ENCODE assay signal across 21 cellular contexts in the genomic region with DNA sequence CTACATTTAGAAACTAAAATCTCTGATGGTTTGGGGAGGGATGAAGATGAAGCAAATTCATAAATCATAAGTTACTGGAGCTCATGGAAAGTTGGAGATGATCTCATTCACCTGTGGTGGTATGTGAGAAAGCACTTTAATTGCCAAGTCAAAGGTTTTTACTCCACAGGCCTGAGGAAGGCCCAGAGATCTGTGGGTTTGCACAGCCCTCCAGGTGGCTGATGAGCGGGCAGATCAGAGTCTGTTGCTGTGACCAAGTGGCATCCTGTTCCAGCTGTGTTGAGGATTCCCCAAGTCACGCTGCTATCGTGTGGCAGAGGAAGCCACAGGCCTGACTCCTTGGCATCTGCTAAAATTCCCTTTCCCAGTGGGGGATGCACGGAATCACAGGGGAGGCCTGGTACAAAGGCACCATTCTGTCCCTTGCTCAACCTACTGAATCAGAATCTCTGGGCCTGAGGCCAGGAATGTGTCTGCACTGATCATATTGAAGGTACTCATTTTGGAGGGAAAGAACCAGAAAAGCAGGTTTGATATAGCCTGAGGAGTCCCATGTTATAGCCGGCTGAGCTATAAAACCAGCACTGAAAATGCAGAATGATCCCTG. TPM values are rescaled to one million over a fixed set of nuclear protein-coding genes. Genes with fewer than 3 reads are reported as not detected.
DNase-seq lines count a peak whose midpoint lies in the region; ATAC-seq, FAIRE-seq and TF ChIP-seq lines count a peak whose summit lies in the region.
"Had no signal": no experiment of that assay in that cellular context is flagged by ENCODE, and none has a peak within 500 bp of the region (broad histone marks: within the 10 kb centered on the region; RNA-seq: fewer than 3 reads in every experiment).

No MANE protein-coding gene starts in this region.

- no peak for ATAC-seq in HG03135 (IDR thresholded peaks at IDR 0.05; ENCODE audit: unreplicated experiment)
- no peak for ATAC-seq in HG03159 (IDR thresholded peaks at IDR 0.05; ENCODE audit: unreplicated experiment)
- no peak for ATAC-seq in GM19351 (IDR thresholded peaks at IDR 0.05; ENCODE audit: unreplicated experiment)
- ATAC-seq: activated CD4-positive, CD25-positive, alpha-beta regulatory T cell treated with anti-CD3 and anti-CD28 coated beads, Interleukin-2, amount 50 U/mL, for 24 hours had no signal

- no peak for FAIRE-seq in GM19239 (lab: Jason Lieb, UNC)

- TF ChIP-seq RAD21 in Ishikawa (IDR thresholded peaks at IDR 0.05; ENCODE audit: low read depth) = no peak; the same call in 1 of the 2 replicates

- H3K4me1 Mint-ChIP-seq in Calu3 (ENCODE audit: low read depth, unreplicated experiment) = no peaks in the 10 kb centered on the region
- H3K4me1 Mint-ChIP-seq in MCF 10A (ENCODE audit: insufficient read depth, unreplicated experiment) = no peaks in the 10 kb centered on the region
- H3K4me1 Mint-ChIP-seq in mesothelial cell of epicardium = peaks cover 10% of the 10 kb centered on the region
- H3K4me1 Mint-ChIP-seq: activated naive CD4-positive, alpha-beta T cell treated with anti-CD3 and anti-CD28 coated beads, Interleukin-2, amount 10 ng/mL, durations not matched to agents 7 days and 5 days; CD8-positive, alpha-beta memory T cell had no signal

- H3K4me3 Mint-ChIP-seq in Calu3 (ENCODE audit: low read depth, unreplicated experiment) (no peak overlapping the region), MCF 10A (ENCODE audit: unreplicated experiment) (no peak overlapping the region), mesothelial cell of epicardium (no peak overlapping the region)
- H3K4me3 Mint-ChIP-seq: activated naive CD4-positive, alpha-beta T cell treated with anti-CD3 and anti-CD28 coated beads, Interleukin-2, amount 10 ng/mL, durations not matched to agents 7 days and 5 days; CD8-positive, alpha-beta memory T cell had no signal

- POLR2A ChIA-PET in MCF 10A (lab: Yijun Ruan, JAX) = no interaction called here

- H3K27me3 Mint-ChIP-seq in Calu3 (ENCODE audit: unreplicated experiment) (no peaks in the 10 kb centered on the region), MCF 10A (ENCODE audit: insufficient read depth, unreplicated experiment) (no peaks in the 10 kb centered on the region), mesothelial cell of epicardium (ENCODE audit: low read depth) (no peaks in the 10 kb centered on the region)

- BruUV-seq in Calu3 (replicated peaks; lab: Mats Ljungman, UMichigan) = no TSS peak
- BruUV-seq in MCF 10A (replicated peaks; lab: Mats Ljungman, UMichigan) = no TSS peak

- H3K27ac Mint-ChIP-seq in Calu3 (ENCODE audit: unreplicated experiment) (peak overlapping the region; percentile 32), MCF 10A (ENCODE audit: low read depth, unreplicated experiment) (no peak overlapping the region), mesothelial cell of epicardium (peak overlapping the region; percentile 30)
- H3K27ac Mint-ChIP-seq: activated naive CD4-positive, alpha-beta T cell treated with anti-CD3 and anti-CD28 coated beads, Interleukin-2, amount 10 ng/mL, durations not matched to agents 7 days and 5 days; CD8-positive, alpha-beta memory T cell had no signal

- CTCF ChIA-PET in Calu3 (lab: Charles Lee) (interaction anchor here (0.6 to 1.5 kb wide), 3 partner anchors 17 to 146 kb away, joined by 3 to 4 read pairs (median 3); no protein-coding TSS in a partner anchor), MCF 10A (lab: Yijun Ruan, JAX) (interaction anchor here (0.6 to 1.8 kb wide), 4 partner anchors 30 to 117 kb away, joined by 3 to 7 read pairs (median 4); no protein-coding TSS in a partner anchor)

- intact Hi-C loops in Calu3 (cut with micrococcal nuclease; ENCODE audit: unreplicated experiment) (loop anchor here (1.0 kb wide), 1 partner anchor 54 kb away; no protein-coding TSS in a partner anchor), MCF 10A (cut with micrococcal nuclease) (no loop called here)

- TF ChIP-seq CTCF in Calu3 (IDR thresholded peaks at IDR 0.05; ENCODE audit: unreplicated experiment) = no peak
- TF ChIP-seq CTCF in MCF 10A (IDR thresholded peaks at IDR 0.05; ENCODE audit: unreplicated experiment) = no peak
- no peak for TF ChIP-seq CTCF in mesothelial cell of epicardium (IDR thresholded peaks at IDR 0.05; ENCODE audit: unreplicated experiment)

- H3K36me3 Mint-ChIP-seq in Calu3 (ENCODE audit: insufficient read depth, unreplicated experiment) (no peaks in the 10 kb centered on the region), MCF 10A (ENCODE audit: insufficient read depth, unreplicated experiment) (no peaks in the 10 kb centered on the region), mesothelial cell of epicardium (peaks cover 4% of the 10 kb centered on the region)
- H3K36me3 Mint-ChIP-seq: activated naive CD4-positive, alpha-beta T cell treated with anti-CD3 and anti-CD28 coated beads, Interleukin-2, amount 10 ng/mL, durations not matched to agents 7 days and 5 days had no signal

- peak; percentile 81 for DNase-seq in Calu3
- DNase-seq in MCF 10A (ENCODE audit: unreplicated experiment) = peak; percentile 18
- DNase-seq in mesothelial cell of epicardium (ENCODE audit: low spot score in 2 of 2, unreplicated experiment in 2 of 2) = peak; percentile 40 to 51
- DNase-seq in GM19239 (ENCODE audit: insufficient read length, low spot score) = no peak
- DNase-seq: activated naive CD4-positive, alpha-beta T cell treated with anti-CD3 and anti-CD28 coated beads, Interleukin-2, amount 10 ng/mL, durations not matched to agents 7 days and 5 days; activated T-cell treated with anti-CD3 and anti-CD28 coated beads, Interleukin-2, amount 50 U/mL, for 48 hours; aorta; CD8-positive, alpha-beta memory T cell; left ventricle myocardium inferior; NCI-H187 treated with DMSO at 0.1 percent for 48 hours; NCI-H526 treated with DMSO at 0.1 percent for 48 hours; testis had no signal

- peak; percentile 24; the same call in 1 of the 2 replicates for TF ChIP-seq EP300 in Ishikawa (IDR thresholded peaks at IDR 0.05; ENCODE audit: borderline replicate concordance)

- H3K9me3 Mint-ChIP-seq in Calu3 (ENCODE audit: low read depth, unreplicated experiment) = peaks cover 6% of the 10 kb centered on the region
- H3K9me3 Mint-ChIP-seq in MCF 10A (ENCODE audit: unreplicated experiment) = peaks cover 13% of the 10 kb centered on the region
- H3K9me3 Mint-ChIP-seq in mesothelial cell of epicardium = peaks cover 34% of the 10 kb centered on the region

TF ChIP-seq in Ishikawa, 13 proteins besides CTCF, POLR2A, EP300 and RAD21:
- TF ChIP-seq, protein P1, sequence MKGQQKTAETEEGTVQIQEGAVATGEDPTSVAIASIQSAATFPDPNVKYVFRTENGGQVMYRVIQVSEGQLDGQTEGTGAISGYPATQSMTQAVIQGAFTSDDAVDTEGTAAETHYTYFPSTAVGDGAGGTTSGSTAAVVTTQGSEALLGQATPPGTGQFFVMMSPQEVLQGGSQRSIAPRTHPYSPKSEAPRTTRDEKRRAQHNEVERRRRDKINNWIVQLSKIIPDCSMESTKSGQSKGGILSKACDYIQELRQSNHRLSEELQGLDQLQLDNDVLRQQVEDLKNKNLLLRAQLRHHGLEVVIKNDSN (IDR thresholded peaks at IDR 0.05) = no peak
- TF ChIP-seq TEAD4 (IDR thresholded peaks at IDR 0.05) (peak; percentile 81), FOXM1 (IDR thresholded peaks at IDR 0.05; ENCODE audit: borderline replicate concordance, low read depth) (no peak), EGR1 (IDR thresholded peaks at IDR 0.05) (no peak), YY1 (IDR thresholded peaks at IDR 0.05; ENCODE audit: low read depth) (no peak), TCF12 (IDR thresholded peaks at IDR 0.05; ENCODE audit: low read depth) (peak; percentile 54; the same call in 1 of the 2 replicates), NFIC (IDR thresholded peaks at IDR 0.05) (peak; percentile 82), TAF1 (IDR thresholded peaks at IDR 0.05; ENCODE audit: low read depth) (no peak), CEBPB (IDR thresholded peaks at IDR 0.05) (0 out of 2 replicates have a peak, but pooled peaks have one; percentile 32), ZBTB7A (IDR thresholded peaks at IDR 0.05; ENCODE audit: low read depth) (no peak), CREB1 (IDR thresholded peaks at IDR 0.05; ENCODE audit: low read depth) (no peak), MAX (IDR thresholded peaks at IDR 0.05) (peak; percentile 94)
- TF ChIP-seq, protein P2, sequence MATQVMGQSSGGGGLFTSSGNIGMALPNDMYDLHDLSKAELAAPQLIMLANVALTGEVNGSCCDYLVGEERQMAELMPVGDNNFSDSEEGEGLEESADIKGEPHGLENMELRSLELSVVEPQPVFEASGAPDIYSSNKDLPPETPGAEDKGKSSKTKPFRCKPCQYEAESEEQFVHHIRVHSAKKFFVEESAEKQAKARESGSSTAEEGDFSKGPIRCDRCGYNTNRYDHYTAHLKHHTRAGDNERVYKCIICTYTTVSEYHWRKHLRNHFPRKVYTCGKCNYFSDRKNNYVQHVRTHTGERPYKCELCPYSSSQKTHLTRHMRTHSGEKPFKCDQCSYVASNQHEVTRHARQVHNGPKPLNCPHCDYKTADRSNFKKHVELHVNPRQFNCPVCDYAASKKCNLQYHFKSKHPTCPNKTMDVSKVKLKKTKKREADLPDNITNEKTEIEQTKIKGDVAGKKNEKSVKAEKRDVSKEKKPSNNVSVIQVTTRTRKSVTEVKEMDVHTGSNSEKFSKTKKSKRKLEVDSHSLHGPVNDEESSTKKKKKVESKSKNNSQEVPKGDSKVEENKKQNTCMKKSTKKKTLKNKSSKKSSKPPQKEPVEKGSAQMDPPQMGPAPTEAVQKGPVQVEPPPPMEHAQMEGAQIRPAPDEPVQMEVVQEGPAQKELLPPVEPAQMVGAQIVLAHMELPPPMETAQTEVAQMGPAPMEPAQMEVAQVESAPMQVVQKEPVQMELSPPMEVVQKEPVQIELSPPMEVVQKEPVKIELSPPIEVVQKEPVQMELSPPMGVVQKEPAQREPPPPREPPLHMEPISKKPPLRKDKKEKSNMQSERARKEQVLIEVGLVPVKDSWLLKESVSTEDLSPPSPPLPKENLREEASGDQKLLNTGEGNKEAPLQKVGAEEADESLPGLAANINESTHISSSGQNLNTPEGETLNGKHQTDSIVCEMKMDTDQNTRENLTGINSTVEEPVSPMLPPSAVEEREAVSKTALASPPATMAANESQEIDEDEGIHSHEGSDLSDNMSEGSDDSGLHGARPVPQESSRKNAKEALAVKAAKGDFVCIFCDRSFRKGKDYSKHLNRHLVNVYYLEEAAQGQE (IDR thresholded peaks at IDR 0.05; ENCODE audit: low read depth) = no peak

RNA-seq across cellular contexts. Expression of gene DDC, which starts 19.7 kb away (rescaled TPM):
- total RNA-seq in Calu3 (2022) (3.7 and 5.2 TPM in 2 replicates), MCF 10A (2022) (0.64 and 0.79 TPM in 2 replicates), mesothelial cell of epicardium (not detected in 3 replicates)
- total RNA-seq: aorta; CD8-positive, alpha-beta memory T cell; esophagus muscularis mucosa; left ventricle myocardium inferior; M059J; right atrium auricular region; T-helper 2 cell treated with Interferon-gamma antibody and Interleukin-4, amounts not matched to agents 100 ng/mL and 5 ng/mL, for 36 hours had no signal
